ENCODE assay signal across 8 cellular contexts in the genomic region with DNA sequence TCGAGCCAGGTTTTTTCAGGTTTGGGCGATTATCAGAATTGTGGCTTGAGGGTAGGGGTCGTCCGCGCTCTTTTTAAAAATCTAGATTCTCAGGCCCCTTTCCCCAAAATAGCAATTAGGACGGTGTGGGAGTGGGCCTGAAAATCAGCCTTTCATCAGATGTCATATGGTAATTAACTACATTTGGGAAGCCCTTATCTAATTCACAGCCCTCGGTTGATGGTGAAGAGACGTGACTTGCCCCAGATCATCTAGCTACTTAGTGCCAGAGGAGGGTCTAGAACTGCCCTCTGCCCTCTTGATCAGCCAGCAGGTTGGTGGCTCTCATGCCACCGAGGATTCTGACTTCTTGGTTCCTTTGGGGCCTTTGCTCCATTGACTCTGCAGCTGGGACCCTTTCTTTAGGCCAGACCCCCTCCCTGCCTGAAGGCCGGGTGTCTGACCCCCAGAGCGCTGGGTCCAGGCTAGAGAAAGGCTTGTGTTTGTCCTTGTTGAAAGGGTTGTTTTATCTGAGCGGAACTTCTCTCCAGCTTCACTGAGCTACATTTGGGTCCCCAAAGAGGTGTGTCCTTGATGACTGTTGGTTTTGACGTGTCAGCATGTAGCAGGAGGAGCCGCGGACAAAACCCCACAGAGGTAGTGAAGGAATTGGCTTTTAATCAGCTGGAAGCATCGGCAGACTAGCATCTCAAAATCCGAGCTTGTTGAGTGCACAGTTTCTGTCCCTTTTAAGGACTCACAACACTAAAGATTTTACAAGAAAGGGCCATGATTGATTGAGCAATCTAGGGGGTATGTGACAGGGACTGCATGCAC. TPM values are rescaled to one million over a fixed set of nuclear protein-coding genes. Genes with fewer than 3 reads are reported as not detected.
A peak's percentile ranks its signal among the peaks of the same experiment; 100 is the strongest.
DNase-seq lines count a peak whose midpoint lies in the region; ATAC-seq and TF ChIP-seq lines count a peak whose summit lies in the region.

No MANE protein-coding gene starts in this region.

- H3K4me3 ChIP-seq in thyroid gland (replicated peaks in 1 of 3), result peak overlapping the region; percentile 50 to 98 (median 92)

- peak; percentile 40 for ATAC-seq in HG03354 (IDR thresholded peaks at IDR 0.05; ENCODE audit: poor library complexity, severe bottlenecking, unreplicated experiment)
- ATAC-seq in HG02623 (IDR thresholded peaks at IDR 0.05; ENCODE audit: unreplicated experiment), result no peak

- 23 to 29% methylated on average over 17 of the region's 17 CpGs for WGBS in thyroid gland, 2 donors

- H3K9me3 ChIP-seq in thyroid gland, result no peaks in the 10 kb centered on the region

- intact Hi-C loops in thyroid gland (cut with DNase I), result loop anchor here (10.0 kb wide), 2 partner anchors 213 to 273 kb away; a partner anchor contains a TSS

- TF ChIP-seq CTCF in thyroid gland (IDR thresholded peaks at IDR 0.05), result no peak

- no peak for TF ChIP-seq POLR2A in thyroid gland (IDR thresholded peaks at IDR 0.05)

- no peaks in the 10 kb centered on the region for H3K27me3 ChIP-seq in thyroid gland

- H3K27ac ChIP-seq in thyroid gland, result peak overlapping the region; percentile 34 to 86 (median 82)

- peak; percentile 47 for DNase-seq in activated CD8-positive, alpha-beta memory T cell treated with anti-CD3 and anti-CD28 coated beads, Interleukin-2, amount 50 U/mL, for 4 hours
- DNase-seq in activated CD8-positive, alpha-beta memory T cell treated with anti-CD3 and anti-CD28 coated beads, Interleukin-2, amount 50 U/mL, for 48 hours, result no peak
- peak; percentile 76 for DNase-seq in SW480 (ENCODE audit: low spot score)
- DNase-seq in central memory CD4-positive, alpha-beta T cell, result peak; percentile 66
- DNase-seq in medulla oblongata (ENCODE audit: extremely low spot score), result peak; percentile 37
- peak in 1 of 2 donors; percentile 39 for DNase-seq in thyroid gland

- peaks cover 8 to 9% of the 10 kb centered on the region in 2 donors for H3K36me3 ChIP-seq in thyroid gland

- H3K4me1 ChIP-seq in thyroid gland, result peaks cover 20 to 37% of the 10 kb centered on the region in 2 donors

RNA-seq across cellular contexts. Expression of a gene that starts 0.9 kb away (rescaled TPM):
- total RNA-seq in thyroid gland, result 10 to 100 TPM; 21.6 to 32.8 (median 27.3) TPM

RNA-seq across cellular contexts. Expression of a gene that starts 16.8 kb away (rescaled TPM):
- 10 to 100 TPM; 14.3 to 47.8 (median 35.1) TPM for total RNA-seq in thyroid gland
